20 cellular contexts compared by ENCODE assay signal in the genomic region with DNA sequence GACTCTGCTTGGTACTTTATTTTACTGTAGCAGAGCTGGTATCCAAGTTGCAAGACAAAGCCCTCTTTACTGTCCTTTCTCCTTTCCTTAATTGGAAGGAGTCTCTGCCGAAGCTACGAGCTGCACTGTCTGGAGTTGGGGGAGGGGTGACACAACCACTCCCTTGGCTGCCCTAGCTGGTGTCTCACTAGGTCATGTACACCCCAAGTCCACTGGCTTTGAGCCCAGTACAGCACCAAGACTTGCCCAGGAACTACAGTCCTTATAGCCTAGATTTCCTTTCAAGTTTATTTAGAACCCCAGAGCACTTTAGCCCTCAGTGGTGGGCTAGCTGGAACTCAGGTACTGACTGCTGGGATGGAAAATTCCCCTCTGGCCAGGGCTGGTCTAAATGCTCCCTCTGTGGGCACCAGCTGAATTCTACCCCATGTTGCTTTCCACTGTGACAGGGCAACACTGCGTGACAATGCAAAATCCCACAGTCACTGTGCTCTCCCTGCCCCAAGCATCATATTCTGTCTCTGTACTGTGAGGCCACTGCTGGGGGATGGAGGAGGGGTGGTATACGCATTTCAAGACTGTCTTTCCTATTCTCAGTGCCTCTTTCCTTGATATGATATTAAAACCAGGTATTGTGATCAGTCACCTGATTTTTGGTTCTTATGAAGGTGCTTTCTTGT. TPM values are rescaled to one million over a fixed set of nuclear protein-coding genes. Genes with fewer than 3 reads are reported as not detected.
DNase-seq lines count a peak whose midpoint lies in the region; TF ChIP-seq lines count a peak whose summit lies in the region.
"Had no signal": no experiment of that assay in that cellular context is flagged by ENCODE, and none has a peak within 500 bp of the region (broad histone marks: within the 10 kb centered on the region; RNA-seq: fewer than 3 reads in every experiment).

No MANE protein-coding gene starts in this region.

- DNase-seq in ELR (ENCODE audit: low read depth) (peak; percentile 45), RPMI7951 (ENCODE audit: low read depth) (peak; percentile 6), endodermal cell (no peak), osteoblast (ENCODE audit: insufficient read length, low spot score, missing footprints) (no peak), DMS114 treated with DMSO at 0.1 percent for 48 hours (lab: John Stamatoyannopoulos, UW; ENCODE audit: unreplicated experiment) (no peak), endothelial cell (ENCODE audit: low spot score) (no peak), mucosa of gallbladder (ENCODE audit: low spot score) (no peak), nephron progenitor cell (no peak)
- DNase-seq: CD4-positive, alpha-beta T cell; DND-41; HCEC 1CT; KBM-7; NCI-H1105; NCI-H1694 treated with DMSO at 0.1 percent for 48 hours; NCI-H2171; NCI-H446 treated with DMSO at 0.1 percent for 48 hours; NCI-H748 treated with DMSO at 0.1 percent for 48 hours; Peyer's patch; SIG-M5 had no signal

- no peak overlapping the region for H3K4me3 ChIP-seq in endodermal cell (ENCODE audit: low read length)
- H3K4me3 ChIP-seq in osteoblast (ENCODE audit: insufficient read depth, low read length), result no peak overlapping the region
- H3K4me3 ChIP-seq: Peyer's patch had no signal

- no peak overlapping the region for H3K9ac ChIP-seq in endodermal cell (ENCODE audit: extremely low read depth, low read length, poor library complexity, severe bottlenecking)

- H4K20me1 ChIP-seq in osteoblast (ENCODE audit: insufficient read depth, low read length), result no peaks in the 10 kb centered on the region

- H3K27me3 ChIP-seq in endodermal cell (ENCODE audit: control insufficient read depth, insufficient read depth, low read length, poor library complexity, severe bottlenecking) (no peaks in the 10 kb centered on the region), osteoblast (ENCODE audit: insufficient read depth, low read length) (no peaks in the 10 kb centered on the region)
- H3K27me3 ChIP-seq: Peyer's patch had no signal

- H3K36me3 ChIP-seq in endodermal cell (ENCODE audit: control insufficient read depth, insufficient read depth, low read length) (no peaks in the 10 kb centered on the region), osteoblast (ENCODE audit: insufficient read depth, low read length) (no peaks in the 10 kb centered on the region)
- H3K36me3 ChIP-seq: Peyer's patch had no signal

- H3K27me3 Mint-ChIP-seq in endodermal cell (ENCODE audit: insufficient read depth), result peaks cover 3% of the 10 kb centered on the region
- no peaks in the 10 kb centered on the region for H3K27me3 Mint-ChIP-seq in endothelial cell (ENCODE audit: unreplicated experiment)
- H3K27me3 Mint-ChIP-seq in nephron progenitor cell (ENCODE audit: low read depth, poor library complexity), result peaks cover 7% of the 10 kb centered on the region
- H3K27me3 Mint-ChIP-seq: B cell; CD4-positive, alpha-beta T cell had no signal

- peaks cover 22% of the 10 kb centered on the region for H3K9me3 Mint-ChIP-seq in endodermal cell
- H3K9me3 Mint-ChIP-seq in endothelial cell (ENCODE audit: unreplicated experiment), result no peaks in the 10 kb centered on the region
- peaks cover 26% of the 10 kb centered on the region for H3K9me3 Mint-ChIP-seq in nephron progenitor cell
- H3K9me3 Mint-ChIP-seq: CD4-positive, alpha-beta T cell had no signal

- no peak overlapping the region for H3K4me3 Mint-ChIP-seq in endodermal cell
- no peak overlapping the region for H3K4me3 Mint-ChIP-seq in endothelial cell (ENCODE audit: unreplicated experiment)
- H3K4me3 Mint-ChIP-seq in nephron progenitor cell, result no peak overlapping the region
- H3K4me3 Mint-ChIP-seq: B cell; CD4-positive, alpha-beta T cell had no signal

- 82 to 94% methylated on average over 2 to 4 of the region's 4 CpGs for WGBS in endodermal cell (ENCODE audit: insufficient coverage in 1 of 2, insufficient read length in 1 of 2), 2 experiments

- peaks cover 6% of the 10 kb centered on the region for H3K9me3 ChIP-seq in endodermal cell (ENCODE audit: control insufficient read depth, low read length)
- peaks cover 4% of the 10 kb centered on the region for H3K9me3 ChIP-seq in osteoblast (ENCODE audit: low read depth, low read length)
- H3K9me3 ChIP-seq: Peyer's patch had no signal

- TF ChIP-seq CTCF in endodermal cell (conservative IDR thresholded peaks at IDR 0.05) (no peak), osteoblast (IDR thresholded peaks at IDR 0.05; ENCODE audit: extremely low read depth, low read depth, low read length) (no peak), endothelial cell (IDR thresholded peaks at IDR 0.05; ENCODE audit: unreplicated experiment) (no peak), nephron progenitor cell (IDR thresholded peaks at IDR 0.05) (no peak)

- no peaks in the 10 kb centered on the region for H3K79me2 ChIP-seq in osteoblast (ENCODE audit: insufficient read depth, low read length)

- peak overlapping the region; percentile 8 for H2AFZ ChIP-seq in osteoblast (ENCODE audit: low read length)

- H3K36me3 Mint-ChIP-seq in endodermal cell (ENCODE audit: low read depth), result no peaks in the 10 kb centered on the region
- no peaks in the 10 kb centered on the region for H3K36me3 Mint-ChIP-seq in endothelial cell (ENCODE audit: low read depth, unreplicated experiment)
- peaks cover 6% of the 10 kb centered on the region for H3K36me3 Mint-ChIP-seq in nephron progenitor cell (ENCODE audit: low read depth)

- H3K4me1 Mint-ChIP-seq in endodermal cell, result no peaks in the 10 kb centered on the region
- H3K4me1 Mint-ChIP-seq in endothelial cell (ENCODE audit: unreplicated experiment), result no peaks in the 10 kb centered on the region
- H3K4me1 Mint-ChIP-seq in nephron progenitor cell, result no peaks in the 10 kb centered on the region
- H3K4me1 Mint-ChIP-seq: B cell had no signal

- peak overlapping the region; percentile 37 for H3K27ac Mint-ChIP-seq in endodermal cell
- no peak overlapping the region for H3K27ac Mint-ChIP-seq in endothelial cell (ENCODE audit: unreplicated experiment)
- no peak overlapping the region for H3K27ac Mint-ChIP-seq in nephron progenitor cell
- H3K27ac Mint-ChIP-seq: B cell; CD4-positive, alpha-beta T cell had no signal

- H3K4me1 ChIP-seq in endodermal cell (ENCODE audit: control insufficient read depth, insufficient read depth, low read length) (no peaks in the 10 kb centered on the region), osteoblast (ENCODE audit: insufficient read depth, low read length) (peaks cover 14% of the 10 kb centered on the region)
- H3K4me1 ChIP-seq: Peyer's patch had no signal

- peak overlapping the region; percentile 17 for H3K4me2 ChIP-seq in osteoblast (ENCODE audit: insufficient read depth, low read length)

- no peak overlapping the region for H3K27ac ChIP-seq in endodermal cell (ENCODE audit: low read depth, low read length)
- no peak overlapping the region for H3K27ac ChIP-seq in osteoblast (ENCODE audit: low read depth, low read length)
- H3K27ac ChIP-seq: Peyer's patch had no signal

RNA-seq across cellular contexts. Expression of a gene that starts 18.4 kb away (rescaled TPM):
- not detected in 2 replicates for total RNA-seq in RPMI7951 (2014; rRNA removed; shearing (Covaris generic))
- total RNA-seq in endodermal cell (not detected), osteoblast (0.29 and 0.36 TPM in 2 replicates), endothelial cell (ENCODE audit: unreplicated experiment) (0.26 TPM), mucosa of gallbladder (not detected)
- polyA plus RNA-seq in endodermal cell (2013, experiment 1 of 2), result 0.68 TPM
- 0.08 TPM for polyA plus RNA-seq in endodermal cell (2013, experiment 2 of 2)

RNA-seq across cellular contexts. Expression of a gene that starts 29.8 kb away (rescaled TPM):
- 8.7 and 9.2 TPM in 2 replicates for total RNA-seq in RPMI7951 (2014; rRNA removed; shearing (Covaris generic))
- total RNA-seq in endodermal cell, result 10 to 100 TPM; 11.3 to 13.5 TPM
- 13.4 TPM for polyA plus RNA-seq in endodermal cell (2013, experiment 1 of 2)
- 12.2 TPM for polyA plus RNA-seq in endodermal cell (2013, experiment 2 of 2)
- 13.0 and 14.4 TPM in 2 replicates for total RNA-seq in osteoblast
- 81.2 TPM for total RNA-seq in endothelial cell (ENCODE audit: unreplicated experiment)
- total RNA-seq in mucosa of gallbladder, result 24.8 TPM

Comparison
In these comparisons a context has a peak if more than half of its experiments do, and no peak if none do; other contexts are left out.
1. DNase-seq: peak in ELR (single experiment) and RPMI7951 (single experiment); none in endodermal cell (single experiment), osteoblast (single experiment), DMS114 treated with DMSO at 0.1 percent for 48 hours (single experiment), endothelial cell (single experiment), mucosa of gallbladder (single experiment) and nephron progenitor cell (single experiment).